19 cellular contexts compared by ENCODE assay signal in the genomic region with DNA sequence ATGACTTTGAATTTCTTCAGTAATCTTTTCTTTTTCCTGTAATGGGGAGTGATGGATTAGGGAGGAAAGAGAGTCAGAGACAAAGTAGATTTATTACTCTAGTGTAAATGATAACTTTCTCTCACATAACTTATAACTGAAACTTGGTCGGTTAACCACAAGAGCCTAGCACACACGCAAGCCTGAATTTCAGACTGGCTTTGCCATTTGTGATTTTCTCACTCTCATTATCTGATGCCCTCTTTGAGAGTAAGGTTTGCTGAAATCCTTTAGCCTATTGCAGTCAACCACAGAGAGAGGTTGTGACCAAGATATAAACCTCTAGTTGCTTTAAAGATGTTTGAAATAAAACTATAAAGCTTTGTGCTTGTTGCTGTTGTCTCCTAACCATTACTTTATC.
DNase-seq lines count a peak whose midpoint lies in the region; ATAC-seq, FAIRE-seq and TF ChIP-seq lines count a peak whose summit lies in the region.
"Had no signal": no experiment of that assay in that cellular context is flagged by ENCODE, and none has a peak within 500 bp of the region (broad histone marks: within the 10 kb centered on the region; RNA-seq: fewer than 3 reads in every experiment).

No MANE protein-coding gene starts in this region.

- BruUV-seq in GM12878 (replicated peaks; lab: Mats Ljungman, UMichigan) = no TSS peak

- no peak overlapping the region for H3K4me3 Mint-ChIP-seq in activated T-helper 17 cell treated with anti-CD3 and anti-CD28 coated beads, Interleukin-2, amount 50 U/mL, for 72 hours
- H3K4me3 Mint-ChIP-seq: neural progenitor cell, T-helper 17 cell, WTC11 had no signal

- H3K27ac Mint-ChIP-seq in activated T-helper 17 cell treated with anti-CD3 and anti-CD28 coated beads, Interleukin-2, amount 50 U/mL, for 72 hours = no peak overlapping the region
- H3K27ac Mint-ChIP-seq: neural progenitor cell, T-helper 17 cell, WTC11 had no signal

- no peaks in the 10 kb centered on the region for H3K79me2 ChIP-seq in GM12878 (ENCODE audit: control insufficient read depth, insufficient read depth, low read length)

- no peaks in the 10 kb centered on the region for H3K27me3 Mint-ChIP-seq in activated T-helper 17 cell treated with anti-CD3 and anti-CD28 coated beads, Interleukin-2, amount 50 U/mL, for 72 hours
- H3K27me3 Mint-ChIP-seq: T-helper 17 cell had no signal

- CTCF ChIA-PET in GM12878 (lab: Yijun Ruan, JAX) = no interaction called here

- no peaks in the 10 kb centered on the region for H4K20me1 ChIP-seq in GM12878 (ENCODE audit: control insufficient read depth, insufficient read depth)

- no peaks in the 10 kb centered on the region for H3K4me1 Mint-ChIP-seq in activated T-helper 17 cell treated with anti-CD3 and anti-CD28 coated beads, Interleukin-2, amount 50 U/mL, for 72 hours
- H3K4me1 Mint-ChIP-seq: neural progenitor cell, T-helper 17 cell, WTC11 had no signal

- peak; percentile 41 for FAIRE-seq in GM12878 (lab: Jason Lieb, UNC)

- in situ Hi-C loops in GM12878 (cut with MboI) = no loop called here

- no peaks in the 10 kb centered on the region for H3K36me3 ChIP-seq in GM12878 (ENCODE audit: control insufficient read depth in 2 of 2, insufficient read depth in 2 of 2, low read length in 1 of 2)
- H3K36me3 ChIP-seq: neural progenitor cell had no signal

- H2AFZ ChIP-seq in GM12878 (ENCODE audit: control insufficient read depth, low read depth, low read length) = no peak overlapping the region
- H2AFZ ChIP-seq: neural progenitor cell had no signal

- WGBS in GM12878 (ENCODE audit: insufficient coverage, insufficient replicate concordance, low lambda C conversion rate, missing lambda C conversion rate) = 9% methylated on average over 2 of the region's 2 CpGs

- H3K4me3 ChIP-seq in GM12878 = no peak overlapping the region
- H3K4me3 ChIP-seq: neural progenitor cell had no signal

- RAD21 ChIA-PET in GM12878 (lab: Charles Lee; ENCODE audit: unreplicated experiment) = no interaction called here

- no peak for TF ChIP-seq POLR2A in GM12878 (IDR thresholded peaks at IDR 0.05; ENCODE audit: low read depth, low read length)

- H3K4me1 ChIP-seq in GM12878 (ENCODE audit: control insufficient read depth, insufficient read depth, low read length) = no peaks in the 10 kb centered on the region
- H3K4me1 ChIP-seq: neural progenitor cell had no signal

- no peak overlapping the region for H3K9ac ChIP-seq in GM12878 (ENCODE audit: control insufficient read depth, insufficient read depth, low read length)
- H3K9ac ChIP-seq: neural progenitor cell had no signal

- no peak overlapping the region for H3K27ac ChIP-seq in GM12878 (ENCODE audit: control insufficient read depth, insufficient read depth)
- H3K27ac ChIP-seq: neural progenitor cell had no signal

- TF ChIP-seq CTCF in GM12878 (IDR thresholded peaks at IDR 0.05 in 2 of 3, conservative IDR thresholded peaks at IDR 0.05 in 1 of 3; ENCODE audit: control insufficient read depth in 2 of 3, extremely low read depth in 1 of 3, insufficient read depth in 1 of 3, low read depth in 3 of 3, low read length in 3 of 3) = no peak

- H3K9me3 Mint-ChIP-seq in activated T-helper 17 cell treated with anti-CD3 and anti-CD28 coated beads, Interleukin-2, amount 50 U/mL, for 72 hours = peaks cover 4% of the 10 kb centered on the region
- H3K9me3 Mint-ChIP-seq: neural progenitor cell had no signal

- no peaks in the 10 kb centered on the region for H3K36me3 Mint-ChIP-seq in activated T-helper 17 cell treated with anti-CD3 and anti-CD28 coated beads, Interleukin-2, amount 50 U/mL, for 72 hours (ENCODE audit: low read depth)
- H3K36me3 Mint-ChIP-seq: neural progenitor cell had no signal

- POLR2A ChIA-PET in GM12878 (lab: Charles Lee) = no interaction called here

- peak; percentile 97 for ATAC-seq in GM18909 (IDR thresholded peaks at IDR 0.05; ENCODE audit: poor library complexity, unreplicated experiment)
- ATAC-seq in GM21786 (IDR thresholded peaks at IDR 0.05; ENCODE audit: unreplicated experiment) = peak; percentile 97
- peak; percentile 89 for ATAC-seq in HG03439 (IDR thresholded peaks at IDR 0.05; ENCODE audit: unreplicated experiment)
- peak; percentile 88 for ATAC-seq in GM12878
- ATAC-seq in HG03280 (IDR thresholded peaks at IDR 0.05; ENCODE audit: unreplicated experiment) = no peak
- no peak for ATAC-seq in activated T-helper 17 cell treated with anti-CD3 and anti-CD28 coated beads, Interleukin-2, amount 50 U/mL, for 72 hours (replicated peaks)
- ATAC-seq: left cardiac atrium, T-helper 17 cell, WTC11 had no signal

- no peaks in the 10 kb centered on the region for H3K27me3 ChIP-seq in GM12878 (replicated peaks in 1 of 2; ENCODE audit: control insufficient read depth in 2 of 2, insufficient read depth in 2 of 2, low read length in 1 of 2)
- H3K27me3 ChIP-seq: neural progenitor cell had no signal

- TF ChIP-seq EP300 in GM12878 (IDR thresholded peaks at IDR 0.05; ENCODE audit: borderline replicate concordance in 1 of 2, control insufficient read depth in 1 of 2, low read depth in 2 of 2, low read length in 2 of 2) = no peak

- DNase-seq in GM12878 (ENCODE audit: low read depth, low spot score) (peak; percentile 31), T-helper 1 cell (no peak)
- DNase-seq: activated effector memory CD4-positive, alpha-beta T cell treated with Interleukin-2 at 50 U/mL for 16 hours; C1 segment of cervical spinal cord; left cardiac atrium; midbrain; NCI-H345; SHP77; stimulated activated CD4-positive, alpha-beta T cell treated with anti-CD3 and anti-CD28 coated beads, Interleukin-15, amount 100 ng/mL, for 24 hours; stimulated activated naive CD8-positive, alpha-beta T cell treated with anti-CD3 and anti-CD28 coated beads, Interleukin-15, Interleukin-2, amounts not matched to agents 100 U/mL and 50 U/mL, for 24 hours; T-helper 17 cell; trophoblast cell had no signal

- SMC1A ChIA-PET in GM12878 (lab: Charles Lee; ENCODE audit: uncharacterized antibody, unreplicated experiment) = no interaction called here

- H3K9me3 ChIP-seq in GM12878 (replicated peaks; ENCODE audit: control insufficient read depth, insufficient read depth, low read length) = peaks cover 2% of the 10 kb centered on the region; the same call in 2 of the 3 replicates

- intact Hi-C loops in GM12878 (cut with micrococcal nuclease; ENCODE audit: unreplicated experiment) = no loop called here

- no peak overlapping the region for H3K4me2 ChIP-seq in GM12878 (ENCODE audit: control insufficient read depth, insufficient read depth)
- H3K4me2 ChIP-seq: neural progenitor cell had no signal

- no peak for TF ChIP-seq RAD21 in GM12878 (IDR thresholded peaks at IDR 0.05; ENCODE audit: insufficient read depth, low read depth, low read length)

TF ChIP-seq in GM12878, 131 proteins besides CTCF, POLR2A, EP300 and RAD21:
- TF ChIP-seq RB1 (IDR thresholded peaks at IDR 0.05; ENCODE audit: borderline replicate concordance) (no peak), NBN (IDR thresholded peaks at IDR 0.05) (no peak), NR2C2 (IDR thresholded peaks at IDR 0.05; ENCODE audit: borderline replicate concordance, control insufficient read depth, insufficient read length, low read depth) (no peak), CBFB (IDR thresholded peaks at IDR 0.05; ENCODE audit: low read depth) (0 out of 2 replicates have a peak, but pooled peaks have one; percentile 31), EGR1 (IDR thresholded peaks at IDR 0.05; ENCODE audit: borderline replicate concordance in 1 of 2, low read depth in 2 of 2, low read length in 2 of 2) (no peak), RUNX3 (IDR thresholded peaks at IDR 0.05; ENCODE audit: low read length) (peak; percentile 82), BCL11A (IDR thresholded peaks at IDR 0.05; ENCODE audit: low read depth, low read length) (peak; percentile 60), MYB (IDR thresholded peaks at IDR 0.05; ENCODE audit: borderline replicate concordance, low read depth, low read length) (no peak)
- TF ChIP-seq, protein P1, sequence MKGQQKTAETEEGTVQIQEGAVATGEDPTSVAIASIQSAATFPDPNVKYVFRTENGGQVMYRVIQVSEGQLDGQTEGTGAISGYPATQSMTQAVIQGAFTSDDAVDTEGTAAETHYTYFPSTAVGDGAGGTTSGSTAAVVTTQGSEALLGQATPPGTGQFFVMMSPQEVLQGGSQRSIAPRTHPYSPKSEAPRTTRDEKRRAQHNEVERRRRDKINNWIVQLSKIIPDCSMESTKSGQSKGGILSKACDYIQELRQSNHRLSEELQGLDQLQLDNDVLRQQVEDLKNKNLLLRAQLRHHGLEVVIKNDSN (IDR thresholded peaks at IDR 0.05; ENCODE audit: borderline replicate concordance, extremely low read length, insufficient read depth, low read depth, low read length) = no peak

Comparison
In these comparisons a context has a peak if more than half of its experiments do, and no peak if none do; other contexts are left out.
1. ATAC-seq: peak in GM18909 (single experiment), GM21786 (single experiment), HG03439 (single experiment) and GM12878 (single experiment); none in HG03280 (single experiment) and activated T-helper 17 cell treated with anti-CD3 and anti-CD28 coated beads, Interleukin-2, amount 50 U/mL, for 72 hours (single experiment).